In the genomic region with DNA sequence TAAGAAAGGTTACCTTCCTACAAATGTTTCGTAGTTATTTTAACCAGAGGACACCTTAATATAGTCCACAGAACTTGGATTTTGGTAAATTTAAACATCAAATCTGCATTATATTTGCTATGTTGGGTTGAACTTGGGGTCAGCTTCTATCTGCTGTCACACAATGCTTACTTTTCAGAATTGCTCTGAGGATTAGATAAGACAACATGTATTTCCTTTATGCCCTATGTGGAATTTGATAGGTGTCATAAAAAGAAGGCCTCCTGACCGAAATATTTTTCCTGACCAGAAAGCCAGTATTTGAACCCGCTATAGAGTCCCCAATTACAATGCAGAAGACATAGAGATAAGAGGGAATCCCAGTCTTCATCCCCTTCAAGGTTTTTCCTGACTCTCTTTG, we compare ENCODE assay signal across 1 cellular context.
TF ChIP-seq lines count a peak whose summit lies in the region.

No MANE protein-coding gene starts in this region.

TF ChIP-seq in HepG2, 621 proteins besides CTCF, POLR2A, EP300 and RAD21:
- TF ChIP-seq PHB2 (IDR thresholded peaks at IDR 0.05; ENCODE audit: partially characterized antibody): no peak
- no peak for TF ChIP-seq ZNF644 (CRISPR knock-in tag; IDR thresholded peaks at IDR 0.05; ENCODE audit: low read depth)
- TF ChIP-seq ZNF143 (CRISPR knock-in tag; IDR thresholded peaks at IDR 0.05): no peak
- TF ChIP-seq, protein P1, sequence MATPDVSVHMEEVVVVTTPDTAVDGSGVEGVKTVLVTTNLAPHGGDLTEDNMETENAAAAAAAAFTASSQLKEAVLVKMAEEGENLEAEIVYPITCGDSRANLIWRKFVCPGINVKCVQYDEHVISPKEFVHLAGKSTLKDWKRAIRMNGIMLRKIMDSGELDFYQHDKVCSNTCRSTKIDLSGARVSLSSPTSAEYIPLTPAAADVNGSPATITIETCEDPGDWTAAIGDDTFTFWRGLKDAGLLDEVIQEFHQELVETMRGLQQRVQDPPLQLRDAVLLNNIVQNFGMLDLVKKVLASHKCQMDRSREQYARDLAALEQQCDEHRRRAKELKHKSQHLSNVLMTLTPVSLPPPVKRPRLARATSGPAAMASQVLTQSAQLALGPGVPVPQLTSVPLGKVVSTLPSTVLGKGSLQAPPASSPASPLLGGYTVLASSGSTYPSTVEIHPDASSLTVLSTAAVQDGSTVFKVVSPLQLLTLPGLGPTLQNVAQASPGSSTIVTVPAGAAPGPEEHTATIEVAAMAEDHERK (CRISPR knock-in tag; IDR thresholded peaks at IDR 0.05; ENCODE audit: low read depth): no peak
- TF ChIP-seq NONO (IDR thresholded peaks at IDR 0.05): no peak
- TF ChIP-seq NONO (CRISPR knock-in tag; conservative IDR thresholded peaks at IDR 0.05): no peak
- TF ChIP-seq JDP2 (CRISPR knock-in tag; IDR thresholded peaks at IDR 0.05; ENCODE audit: borderline replicate concordance): no peak
- no peak for TF ChIP-seq ZNF710 (CRISPR knock-in tag; IDR thresholded peaks at IDR 0.05; ENCODE audit: borderline replicate concordance)
- no peak for TF ChIP-seq ZNF251 (CRISPR knock-in tag; IDR thresholded peaks at IDR 0.05)
- no peak for TF ChIP-seq POLR2G (IDR thresholded peaks at IDR 0.05; ENCODE audit: low read depth, low read length)
TF ChIP-seq in HepG2: peak in this region for 0.
